In genomic region chr11:727859-728748, GRCh38 we compare ENCODE assay signal across 1 cellular context.
A peak's percentile ranks its signal among the peaks of the same experiment; 100 is the strongest.
TF ChIP-seq lines count a peak whose summit lies in the region.

No MANE protein-coding gene starts in this region.

TF ChIP-seq in HCT116, 20 proteins besides CTCF, POLR2A, EP300 and RAD21 (continued from another document):
- TF ChIP-seq EZH2phosphoT487 (IDR thresholded peaks at IDR 0.05; ENCODE audit: borderline replicate concordance) = no peak
- no peak for TF ChIP-seq SIN3A (IDR thresholded peaks at IDR 0.05; ENCODE audit: low read depth)
- TF ChIP-seq ZFX (IDR thresholded peaks at IDR 0.05) = peak; percentile 9; the same call in 1 of the 2 replicates
